In the genomic region with DNA sequence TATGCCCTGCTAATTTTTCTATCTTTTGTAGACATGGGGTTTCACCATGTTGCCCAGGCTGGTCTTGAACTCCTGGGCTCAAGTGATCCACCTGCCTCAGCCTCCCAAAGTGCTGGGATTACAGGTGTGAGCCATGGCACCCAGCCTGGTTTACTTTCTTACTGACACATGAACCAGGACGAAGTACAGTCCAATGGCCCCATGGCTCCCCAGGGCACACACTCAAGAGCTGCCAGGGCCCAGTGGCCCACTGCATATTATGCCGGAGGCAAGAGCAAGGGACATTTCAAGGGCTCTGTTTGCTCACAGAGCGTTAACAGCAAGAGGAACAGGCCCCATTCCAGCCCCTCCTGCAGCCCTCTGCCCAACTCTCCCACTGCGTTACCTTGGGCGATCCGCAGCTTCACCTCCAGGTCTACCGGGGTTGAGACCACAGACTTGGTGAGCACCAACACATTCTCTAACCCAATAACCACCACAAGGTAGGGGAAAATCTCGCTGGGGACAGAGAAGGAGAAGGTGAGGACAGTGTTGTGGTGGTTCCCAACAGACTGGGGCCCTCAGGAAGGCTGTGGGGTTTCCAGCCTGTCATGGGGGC, we compare ENCODE assay signal across 1 cellular context.
TF ChIP-seq lines count a peak whose summit lies in the region.

No MANE protein-coding gene starts in this region.

TF ChIP-seq in liver, 16 proteins besides CTCF, POLR2A, EP300 and RAD21 (continued from another document):
- TF ChIP-seq, protein P1, sequence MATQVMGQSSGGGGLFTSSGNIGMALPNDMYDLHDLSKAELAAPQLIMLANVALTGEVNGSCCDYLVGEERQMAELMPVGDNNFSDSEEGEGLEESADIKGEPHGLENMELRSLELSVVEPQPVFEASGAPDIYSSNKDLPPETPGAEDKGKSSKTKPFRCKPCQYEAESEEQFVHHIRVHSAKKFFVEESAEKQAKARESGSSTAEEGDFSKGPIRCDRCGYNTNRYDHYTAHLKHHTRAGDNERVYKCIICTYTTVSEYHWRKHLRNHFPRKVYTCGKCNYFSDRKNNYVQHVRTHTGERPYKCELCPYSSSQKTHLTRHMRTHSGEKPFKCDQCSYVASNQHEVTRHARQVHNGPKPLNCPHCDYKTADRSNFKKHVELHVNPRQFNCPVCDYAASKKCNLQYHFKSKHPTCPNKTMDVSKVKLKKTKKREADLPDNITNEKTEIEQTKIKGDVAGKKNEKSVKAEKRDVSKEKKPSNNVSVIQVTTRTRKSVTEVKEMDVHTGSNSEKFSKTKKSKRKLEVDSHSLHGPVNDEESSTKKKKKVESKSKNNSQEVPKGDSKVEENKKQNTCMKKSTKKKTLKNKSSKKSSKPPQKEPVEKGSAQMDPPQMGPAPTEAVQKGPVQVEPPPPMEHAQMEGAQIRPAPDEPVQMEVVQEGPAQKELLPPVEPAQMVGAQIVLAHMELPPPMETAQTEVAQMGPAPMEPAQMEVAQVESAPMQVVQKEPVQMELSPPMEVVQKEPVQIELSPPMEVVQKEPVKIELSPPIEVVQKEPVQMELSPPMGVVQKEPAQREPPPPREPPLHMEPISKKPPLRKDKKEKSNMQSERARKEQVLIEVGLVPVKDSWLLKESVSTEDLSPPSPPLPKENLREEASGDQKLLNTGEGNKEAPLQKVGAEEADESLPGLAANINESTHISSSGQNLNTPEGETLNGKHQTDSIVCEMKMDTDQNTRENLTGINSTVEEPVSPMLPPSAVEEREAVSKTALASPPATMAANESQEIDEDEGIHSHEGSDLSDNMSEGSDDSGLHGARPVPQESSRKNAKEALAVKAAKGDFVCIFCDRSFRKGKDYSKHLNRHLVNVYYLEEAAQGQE (IDR thresholded peaks at IDR 0.05) = no peak
- TF ChIP-seq HNF4A (conservative IDR thresholded peaks at IDR 0.05) (peak; percentile 70 to 78), EGR1 (IDR thresholded peaks at IDR 0.05; ENCODE audit: low read depth in 2 of 2) (no peak)
TF ChIP-seq in liver: peak in this region for 4.
